In the genomic region with DNA sequence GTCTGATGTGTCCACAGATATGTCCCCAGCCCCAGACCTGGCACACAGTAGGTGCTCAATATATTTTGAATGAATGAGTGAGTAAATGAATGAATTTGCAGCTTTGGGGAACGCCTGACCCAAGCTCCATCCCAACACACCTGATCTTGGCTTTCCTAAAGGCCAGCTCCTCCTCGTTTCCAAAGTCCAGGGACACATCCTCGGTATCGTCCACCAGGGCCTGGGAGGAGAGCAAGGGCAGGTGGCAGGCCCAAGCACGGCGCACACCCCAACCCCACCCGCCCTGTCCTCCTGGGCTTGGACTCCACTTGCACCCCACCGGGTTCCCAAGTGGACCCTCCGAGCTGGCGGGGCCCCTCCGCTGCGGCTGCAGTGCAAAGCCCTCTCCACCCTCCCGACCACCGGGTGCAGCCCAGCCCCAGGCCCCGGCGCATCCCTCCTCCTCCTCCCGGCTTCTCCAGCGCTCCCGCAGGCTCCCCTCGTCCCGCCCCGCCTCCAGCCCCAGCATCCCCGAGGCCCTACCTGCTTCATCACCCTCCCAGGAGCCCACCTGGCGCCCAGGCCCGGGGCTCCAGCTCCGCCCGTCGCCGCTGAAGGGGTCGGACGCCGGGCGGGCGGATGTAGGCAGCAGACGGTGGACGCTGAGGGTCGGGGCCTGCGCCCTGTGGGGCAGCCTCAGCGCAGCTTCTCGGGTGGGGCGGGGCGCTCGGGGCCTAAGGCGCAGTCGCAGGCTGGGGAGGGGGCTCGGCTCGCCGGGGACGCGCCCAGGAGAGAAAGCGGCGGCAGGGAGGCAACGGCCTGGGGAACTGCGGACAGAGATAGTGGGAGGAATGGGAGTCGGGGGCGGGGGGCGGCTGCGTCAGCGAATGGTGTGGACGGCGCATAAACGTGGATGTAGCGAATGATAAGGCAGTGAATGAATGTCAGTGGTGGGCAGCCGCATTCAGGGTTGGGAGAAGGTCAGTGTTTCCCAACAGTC, we compare ENCODE assay signal across 2 cellular contexts.
TF ChIP-seq lines count a peak whose summit lies in the region.

A gene (minus strand): TSS at position 832 of the 979 bp plus-strand sequence. CDS start 301 bp downstream, at position 531.

TF ChIP-seq in endothelial cell of umbilical vein, 7 proteins besides CTCF, POLR2A, EP300 and RAD21:
- TF ChIP-seq JUN (IDR thresholded peaks at IDR 0.05; ENCODE audit: borderline replicate concordance, insufficient read depth, insufficient read length, low read depth), result no peak
- TF ChIP-seq EZH2 (IDR thresholded peaks at IDR 0.05; ENCODE audit: borderline replicate concordance, low read depth, low read length, severe bottlenecking), result peak; percentile 28
- TF ChIP-seq POLR2AphosphoS5 (IDR thresholded peaks at IDR 0.05; ENCODE audit: insufficient read depth, low read depth, low read length), result no peak
- no peak for TF ChIP-seq FOS (IDR thresholded peaks at IDR 0.05; ENCODE audit: borderline replicate concordance, insufficient read depth, low read length)
- no peak for TF ChIP-seq MYC (IDR thresholded peaks at IDR 0.05; ENCODE audit: low read depth, low read length)
- no peak for TF ChIP-seq GATA2 (IDR thresholded peaks at IDR 0.05; ENCODE audit: insufficient read depth, insufficient read length, low read depth, low read length)

TF ChIP-seq in liver, 16 proteins besides CTCF, POLR2A, EP300 and RAD21:
- TF ChIP-seq SP1 (IDR thresholded peaks at IDR 0.05), result no peak
- peak; percentile 28 to 31 for TF ChIP-seq HNF4A (conservative IDR thresholded peaks at IDR 0.05)
- no peak for TF ChIP-seq RXRA (IDR thresholded peaks at IDR 0.05)
- TF ChIP-seq, protein P1, sequence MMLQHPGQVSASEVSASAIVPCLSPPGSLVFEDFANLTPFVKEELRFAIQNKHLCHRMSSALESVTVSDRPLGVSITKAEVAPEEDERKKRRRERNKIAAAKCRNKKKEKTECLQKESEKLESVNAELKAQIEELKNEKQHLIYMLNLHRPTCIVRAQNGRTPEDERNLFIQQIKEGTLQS (IDR thresholded peaks at IDR 0.05), result no peak
TF ChIP-seq in liver: peak in this region for 1.
